In the genomic region with DNA sequence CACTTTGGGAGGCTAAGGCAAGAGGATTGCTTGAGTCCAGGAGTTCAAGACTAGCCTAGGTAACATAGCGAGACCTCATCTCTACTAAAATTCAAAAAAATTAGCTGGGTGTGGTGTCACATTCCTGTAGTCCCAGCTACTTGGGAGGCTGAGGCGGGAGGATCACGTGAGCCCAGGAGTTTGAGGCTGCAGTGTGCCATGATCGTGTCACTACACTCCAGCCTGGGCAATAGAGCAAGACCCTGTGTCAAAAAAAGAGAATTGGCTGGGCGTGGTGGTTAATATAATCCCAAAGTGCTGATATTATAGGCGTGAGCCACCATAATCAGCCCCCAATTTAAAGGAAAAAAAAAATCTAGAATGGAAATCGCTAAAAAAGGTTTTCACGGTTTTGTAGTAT, we compare ENCODE assay signal across 24 cellular contexts. TPM values are rescaled to one million over a fixed set of nuclear protein-coding genes. Genes with fewer than 3 reads are reported as not detected.
DNase-seq lines count a peak whose midpoint lies in the region; ATAC-seq, FAIRE-seq and TF ChIP-seq lines count a peak whose summit lies in the region.
"Had no signal": no experiment of that assay in that cellular context is flagged by ENCODE, and none has a peak within 500 bp of the region (broad histone marks: within the 10 kb centered on the region; RNA-seq: fewer than 3 reads in every experiment).

No MANE protein-coding gene starts in this region.

- no peak overlapping the region for H3K27ac ChIP-seq in HepG2 (ENCODE audit: extremely low read length, insufficient read depth, low read length)
- H3K27ac ChIP-seq in right lobe of liver = no peak overlapping the region
- no peak overlapping the region for H3K27ac ChIP-seq in trophoblast cell (ENCODE audit: low read depth, low read length)
- no peak overlapping the region for H3K27ac ChIP-seq in MM.1S (ENCODE audit: low read length)
- H3K27ac ChIP-seq: 22Rv1, BLaER1, C4-2B had no signal

- POLR2A ChIA-PET in HepG2 (lab: Yijun Ruan, JAX) = no interaction called here

- no peak overlapping the region for H3K23ac ChIP-seq in trophoblast cell (ENCODE audit: low read length)

- H2AFZ ChIP-seq in HepG2 (ENCODE audit: low read length) = no peak overlapping the region
- H2AFZ ChIP-seq in trophoblast cell (ENCODE audit: insufficient read depth, low read length, poor library complexity) = no peak overlapping the region
- no peak overlapping the region for H2AFZ ChIP-seq in MM.1S (ENCODE audit: low read length)
- H2AFZ ChIP-seq: GM23338 had no signal

- intact Hi-C loops in HepG2 (cut with micrococcal nuclease; ENCODE audit: unreplicated experiment) (no loop called here), right lobe of liver (cut with DNase I) (no loop called here)

- TF ChIP-seq POLR2A in HepG2 (IDR thresholded peaks at IDR 0.05; ENCODE audit: insufficient read depth in 1 of 2, low read depth in 2 of 2, low read length in 2 of 2) = no peak
- no peak for TF ChIP-seq POLR2A in right lobe of liver (IDR thresholded peaks at IDR 0.05)

- H4K12ac ChIP-seq in trophoblast cell (ENCODE audit: low read depth, low read length) = no peak overlapping the region

- H3K4ac ChIP-seq in trophoblast cell (ENCODE audit: low read depth, low read length) = no peak overlapping the region

- WGBS in HepG2 (ENCODE audit: low lambda C conversion rate) = 98% methylated on average over 8 of the region's 8 CpGs
- 96% methylated on average over 8 of the region's 8 CpGs for WGBS in right lobe of liver (ENCODE audit: insufficient coverage, low coverage, low lambda C conversion rate, missing lambda C conversion rate)
- no CpG with 5 or more reads among the region's 8 CpGs for WGBS in trophoblast cell (ENCODE audit: extremely low coverage, insufficient coverage, insufficient read length)

- H3K36me3 ChIP-seq in HepG2 (replicated peaks in 1 of 2; ENCODE audit: control insufficient read depth in 1 of 2, insufficient read depth in 2 of 2, low read length in 2 of 2) (peaks cover 0 to 7% of the 10 kb centered on the region in 2 experiments; a peak in 1 of 5 replicates), right lobe of liver (no peaks in the 10 kb centered on the region), trophoblast cell (ENCODE audit: control insufficient read depth in 1 of 2, insufficient read depth in 2 of 2, low read length in 2 of 2) (peaks cover 3 to 4% of the 10 kb centered on the region in 2 experiments), MM.1S (replicated peaks; ENCODE audit: insufficient read depth, low read length) (no peaks in the 10 kb centered on the region)

- H3K9me3 Mint-ChIP-seq in type B pancreatic cell = no peaks in the 10 kb centered on the region
- H3K9me3 Mint-ChIP-seq: CD4-positive, CD25-positive, alpha-beta regulatory T cell; CD8-positive, alpha-beta T cell; GM23338; H9; HFFc6 had no signal

- no peak overlapping the region for H2BK120ac ChIP-seq in trophoblast cell (ENCODE audit: insufficient read depth, low read length, poor library complexity)

- BruUV-seq in HepG2 (replicated peaks; lab: Mats Ljungman, UMichigan) = no TSS peak

- in situ Hi-C loops in HepG2 (cut with HindIII; ENCODE audit: extremely low pct_ligation_motif_present, low pct_unique_long_range_greater_than_20kb) = no loop called here

- no peak overlapping the region for H3K4me3 Mint-ChIP-seq in type B pancreatic cell
- H3K4me3 Mint-ChIP-seq: B cell; CD8-positive, alpha-beta T cell; GM23338; H9; HFFc6 had no signal

- peaks cover 48% of the 10 kb centered on the region for H3K4me1 Mint-ChIP-seq in type B pancreatic cell (ENCODE audit: unreplicated experiment)
- H3K4me1 Mint-ChIP-seq: GM23338 had no signal

- H2BK5ac ChIP-seq in trophoblast cell (ENCODE audit: low read depth, low read length, poor library complexity) = no peak overlapping the region

- H3F3A ChIP-seq in MM.1S (ENCODE audit: insufficient read depth, low read length) = peaks cover 8% of the 10 kb centered on the region; the same call in 1 of the 2 replicates

- H3K9ac ChIP-seq in HepG2 (ENCODE audit: insufficient read depth, low read depth, low read length) (no peak overlapping the region), trophoblast cell (ENCODE audit: low read length) (no peak overlapping the region), MM.1S (ENCODE audit: low read length) (no peak overlapping the region)
- H3K9ac ChIP-seq: BLaER1 had no signal

- peaks cover 11% of the 10 kb centered on the region for H4K20me1 ChIP-seq in HepG2 (ENCODE audit: insufficient read depth, low read length)
- H4K20me1 ChIP-seq in MM.1S (ENCODE audit: insufficient read depth, low read length) = no peaks in the 10 kb centered on the region

- peak overlapping the region; percentile 54 for H3K18ac ChIP-seq in trophoblast cell (ENCODE audit: low read length)

- H4K91ac ChIP-seq in trophoblast cell (ENCODE audit: low read depth, low read length) = no peak overlapping the region

- H3K79me2 ChIP-seq in HepG2 (ENCODE audit: insufficient read depth, low read length) (peaks cover 69% of the 10 kb centered on the region), trophoblast cell (ENCODE audit: control insufficient read depth, insufficient read depth, low read length, poor library complexity) (peaks cover 2% of the 10 kb centered on the region), MM.1S (ENCODE audit: low read length) (peaks cover 55% of the 10 kb centered on the region)

- H3K9me2 ChIP-seq in MM.1S (replicated peaks; ENCODE audit: insufficient read depth, low read length) = no peaks in the 10 kb centered on the region

- H2BK12ac ChIP-seq in trophoblast cell (ENCODE audit: low read length) = no peak overlapping the region

- FAIRE-seq in HepG2 (lab: Jason Lieb, UNC) = no peak
- FAIRE-seq: A204.1, D721Med, GM12878, GM19239 had no signal

- H3K9me3 ChIP-seq in HepG2 (ENCODE audit: low read length) (no peaks in the 10 kb centered on the region), right lobe of liver (no peaks in the 10 kb centered on the region), trophoblast cell (ENCODE audit: insufficient read depth, low read depth, low read length) (no peaks in the 10 kb centered on the region), MM.1S (replicated peaks; ENCODE audit: insufficient read depth, low read length) (no peaks in the 10 kb centered on the region)
- H3K9me3 ChIP-seq: BLaER1 had no signal

- no peaks in the 10 kb centered on the region for H3K27me3 Mint-ChIP-seq in type B pancreatic cell
- H3K27me3 Mint-ChIP-seq: B cell; CD4-positive, CD25-positive, alpha-beta regulatory T cell had no signal

- no peak for TF ChIP-seq RAD21 in HepG2 (CRISPR knock-in tag; IDR thresholded peaks at IDR 0.05)

- H3K36me3 Mint-ChIP-seq in type B pancreatic cell = peaks cover 4% of the 10 kb centered on the region

- no peak overlapping the region for H3K14ac ChIP-seq in trophoblast cell (ENCODE audit: low read length)

- H4K8ac ChIP-seq in trophoblast cell (ENCODE audit: low read depth, low read length) = no peak overlapping the region

- TF ChIP-seq CTCF in HepG2 (CRISPR knock-in tag; IDR thresholded peaks at IDR 0.05) = no peak
- no peak for TF ChIP-seq CTCF in right lobe of liver (IDR thresholded peaks at IDR 0.05)
- no peak for TF ChIP-seq CTCF in type B pancreatic cell (conservative IDR thresholded peaks at IDR 0.05)
- no peak for TF ChIP-seq CTCF in MM.1S (IDR thresholded peaks at IDR 0.05; ENCODE audit: low read length)

- DNase-seq in HepG2 (ENCODE audit: low spot score) = no peak
- no peak for DNase-seq in right lobe of liver
- no peak for DNase-seq in trophoblast cell
- no peak for DNase-seq in type B pancreatic cell (ENCODE audit: extremely low spot score, unreplicated experiment)
- no peak for DNase-seq in MM.1S
- DNase-seq: CD4-positive, CD25-positive, alpha-beta regulatory T cell; CD8-positive, alpha-beta T cell; DMS 273 treated with DMSO at 0.1 percent for 48 hours; DMS79; EL; GDM1; H9; HFFc6 had no signal

- H3K27me3 ChIP-seq in HepG2 (ENCODE audit: control insufficient read depth in 1 of 2, insufficient read depth in 2 of 2, low read length in 2 of 2) (no peaks in the 10 kb centered on the region), right lobe of liver (no peaks in the 10 kb centered on the region), trophoblast cell (ENCODE audit: insufficient read depth, low read length) (no peaks in the 10 kb centered on the region), MM.1S (replicated peaks; ENCODE audit: insufficient read depth, low read length) (no peaks in the 10 kb centered on the region)
- H3K27me3 ChIP-seq: BLaER1 had no signal

- no peak overlapping the region for H3K4me3 ChIP-seq in HepG2 (replicated peaks in 1 of 3; ENCODE audit: insufficient read depth in 1 of 3, low read depth in 2 of 3, low read length in 3 of 3)
- no peak overlapping the region for H3K4me3 ChIP-seq in right lobe of liver
- no peak overlapping the region for H3K4me3 ChIP-seq in trophoblast cell (ENCODE audit: low read depth, low read length)
- no peak overlapping the region for H3K4me3 ChIP-seq in MM.1S (ENCODE audit: low read length)
- H3K4me3 ChIP-seq: BLaER1, GM12878, GM23338 had no signal

- no peak overlapping the region for H2AK5ac ChIP-seq in trophoblast cell (ENCODE audit: low read length)

- no peak for TF ChIP-seq EP300 in HepG2 (IDR thresholded peaks at IDR 0.05; ENCODE audit: low read depth in 2 of 2, low read length in 2 of 2)
- TF ChIP-seq EP300 in HepG2 (CRISPR knock-in tag; IDR thresholded peaks at IDR 0.05; ENCODE audit: borderline replicate concordance) = no peak

- H3K4me2 ChIP-seq in HepG2 (ENCODE audit: low read depth, low read length) (no peak overlapping the region), trophoblast cell (ENCODE audit: low read length) (no peak overlapping the region), MM.1S (ENCODE audit: low read depth, low read length) (no peak overlapping the region)
- H3K4me2 ChIP-seq: BLaER1, GM23338 had no signal

- CTCF ChIA-PET in HepG2 (lab: Yijun Ruan, JAX; ENCODE audit: low intra/inter-chr PET ratio, low total read pairs) = no interaction called here

- H3K79me1 ChIP-seq in trophoblast cell (ENCODE audit: low read length) = no peaks in the 10 kb centered on the region

- ATAC-seq in HepG2 = no peak
- no peak for ATAC-seq in right lobe of liver
- no peak for ATAC-seq in HG03139 (IDR thresholded peaks at IDR 0.05; ENCODE audit: unreplicated experiment)
- ATAC-seq: CD8-positive, alpha-beta T cell; GM12878; GM23338; HCT116 had no signal

- H3K4me1 ChIP-seq in HepG2 (ENCODE audit: insufficient read depth, low read length) (peaks cover 32% of the 10 kb centered on the region), right lobe of liver (peaks cover 0 to 52% (median 23%) of the 10 kb centered on the region in 4 donors), trophoblast cell (ENCODE audit: control insufficient read depth in 1 of 2, insufficient read depth in 2 of 2, low read length in 2 of 2) (peaks cover 0 to 2% of the 10 kb centered on the region in 2 experiments), MM.1S (ENCODE audit: low read length) (peaks cover 22% of the 10 kb centered on the region)

- H3K27ac Mint-ChIP-seq in type B pancreatic cell = peak overlapping the region; percentile 16
- H3K27ac Mint-ChIP-seq: B cell; CD8-positive, alpha-beta T cell; GM23338; H9; HFFc6 had no signal

RNA-seq across cellular contexts. Expression of a gene that starts 7.0 kb away (rescaled TPM):
- 9.2 and 17.0 TPM in 2 replicates for total RNA-seq in HepG2 (2016; rRNA removed; fragmentation: Illumina TruSeq; extraction: Trizol)
- 2.6 and 3.3 TPM in 2 replicates for total RNA-seq in HepG2 (2016; cell fraction: cytosol; rRNA removed; fragmentation: Illumina TruSeq; extraction: Trizol; ENCODE audit: low read depth)
- total RNA-seq in HepG2 (2016; cell fraction: insoluble cytoplasmic fraction; rRNA removed; fragmentation: Illumina TruSeq; extraction: Trizol) = 9.2 and 18.3 TPM in 2 replicates
- total RNA-seq in HepG2 (2016; cell fraction: membrane; rRNA removed; fragmentation: Illumina TruSeq; extraction: Trizol) = 6.1 and 7.5 TPM in 2 replicates
- total RNA-seq in HepG2 (2016; cell fraction: nucleus; rRNA removed; fragmentation: Illumina TruSeq; extraction: Trizol) = 15.7 and 18.2 TPM in 2 replicates
- 9.7 TPM in 2 replicates for polyA plus RNA-seq in HepG2 (2011; rRNA removed)
- 5.9 and 8.6 TPM in 2 replicates for polyA plus RNA-seq in HepG2 (2011; cell fraction: cytosol; rRNA removed)
- polyA plus RNA-seq in HepG2 (2011; cell fraction: nucleus; rRNA removed) = 4.1 and 4.6 TPM in 2 replicates
- 16.4 and 19.7 TPM in 2 replicates for polyA plus RNA-seq in HepG2 (2012)
- 1.4 and 1.9 TPM in 2 replicates for polyA plus RNA-seq in HepG2 (2016; cell fraction: cytosol; fragmentation: Illumina TruSeq; extraction: Trizol; ENCODE audit: low read depth)
- 9.8 and 10.1 TPM in 2 replicates for polyA plus RNA-seq in HepG2 (2016; cell fraction: insoluble cytoplasmic fraction; fragmentation: Illumina TruSeq; extraction: Trizol; ENCODE audit: low read depth)
- polyA plus RNA-seq in HepG2 (2016; cell fraction: membrane; fragmentation: Illumina TruSeq; extraction: Trizol; ENCODE audit: low read depth) = 3.6 and 4.1 TPM in 2 replicates
- 22.2 and 24.5 TPM in 2 replicates for polyA plus RNA-seq in HepG2 (2016; cell fraction: nucleus; fragmentation: Illumina TruSeq; extraction: Trizol; ENCODE audit: insufficient read depth, low read depth)
- polyA minus RNA-seq in HepG2 (2011; rRNA and poly(A)+ RNA removed; ENCODE audit: low replicate concordance) = 4.5 and 4.7 TPM in 2 replicates
- 9.5 and 9.6 TPM in 2 replicates for polyA minus RNA-seq in HepG2 (2011; cell fraction: cytosol; rRNA and poly(A)+ RNA removed)
- 7.5 and 9.8 TPM in 2 replicates for polyA minus RNA-seq in HepG2 (2011; cell fraction: nucleus; rRNA and poly(A)+ RNA removed)
- total RNA-seq in right lobe of liver = 10 to 100 TPM; 23.2 to 32.9 (median 27.2) TPM
- polyA plus RNA-seq in trophoblast cell (2013) = 26.7 and 26.9 TPM in 2 replicates
- total RNA-seq in type B pancreatic cell (ENCODE audit: low replicate concordance) = 20.8 and 22.0 TPM in 2 replicates

RNA-seq across cellular contexts. Expression of a gene that starts 17.0 kb away (rescaled TPM):
- total RNA-seq in HepG2 (2016; rRNA removed; fragmentation: Illumina TruSeq; extraction: Trizol) (not detected in 2 replicates), right lobe of liver (1 to 10 TPM in 4 of 6 experiments, under 1 TPM in 2; 0.25 to 2.2 (median 1.4) TPM), type B pancreatic cell (ENCODE audit: low replicate concordance) (0.39 and 0.88 TPM in 2 replicates)
- not detected in 2 replicates for total RNA-seq in HepG2 (2016; cell fraction: cytosol; rRNA removed; fragmentation: Illumina TruSeq; extraction: Trizol; ENCODE audit: low read depth)
- total RNA-seq in HepG2 (2016; cell fraction: insoluble cytoplasmic fraction; rRNA removed; fragmentation: Illumina TruSeq; extraction: Trizol) = 0.09 TPM in 1 of 2 replicates, not detected in the other
- total RNA-seq in HepG2 (2016; cell fraction: membrane; rRNA removed; fragmentation: Illumina TruSeq; extraction: Trizol) = 0.14 TPM in 1 of 2 replicates, not detected in the other
- total RNA-seq in HepG2 (2016; cell fraction: nucleus; rRNA removed; fragmentation: Illumina TruSeq; extraction: Trizol) = not detected in 2 replicates
- polyA plus RNA-seq in HepG2 (2011; rRNA removed) = 0.30 and 0.46 TPM in 2 replicates
- polyA plus RNA-seq in HepG2 (2011; cell fraction: cytosol; rRNA removed) = 0.40 and 0.70 TPM in 2 replicates
- 0.24 and 0.35 TPM in 2 replicates for polyA plus RNA-seq in HepG2 (2011; cell fraction: nucleus; rRNA removed)
- polyA plus RNA-seq in HepG2 (2012) = 0.90 TPM in 1 of 2 replicates, not detected in the other
- not detected in 2 replicates for polyA plus RNA-seq in HepG2 (2016; cell fraction: cytosol; fragmentation: Illumina TruSeq; extraction: Trizol; ENCODE audit: low read depth)
- polyA plus RNA-seq in HepG2 (2016; cell fraction: insoluble cytoplasmic fraction; fragmentation: Illumina TruSeq; extraction: Trizol; ENCODE audit: low read depth) = not detected in 2 replicates
- polyA plus RNA-seq in HepG2 (2016; cell fraction: membrane; fragmentation: Illumina TruSeq; extraction: Trizol; ENCODE audit: low read depth) = 0.14 TPM in 1 of 2 replicates, not detected in the other
- not detected in 2 replicates for polyA plus RNA-seq in HepG2 (2016; cell fraction: nucleus; fragmentation: Illumina TruSeq; extraction: Trizol; ENCODE audit: insufficient read depth, low read depth)
- 0.10 and 0.40 TPM in 2 replicates for polyA minus RNA-seq in HepG2 (2011; rRNA and poly(A)+ RNA removed; ENCODE audit: low replicate concordance)
- polyA minus RNA-seq in HepG2 (2011; cell fraction: cytosol; rRNA and poly(A)+ RNA removed) = not detected in 2 replicates
- not detected in 2 replicates for polyA minus RNA-seq in HepG2 (2011; cell fraction: nucleus; rRNA and poly(A)+ RNA removed)
- 0.49 and 0.69 TPM in 2 replicates for polyA plus RNA-seq in trophoblast cell (2013)
- total RNA-seq: B cell; CD4-positive, CD25-positive, alpha-beta regulatory T cell had no signal
